In the genomic region with DNA sequence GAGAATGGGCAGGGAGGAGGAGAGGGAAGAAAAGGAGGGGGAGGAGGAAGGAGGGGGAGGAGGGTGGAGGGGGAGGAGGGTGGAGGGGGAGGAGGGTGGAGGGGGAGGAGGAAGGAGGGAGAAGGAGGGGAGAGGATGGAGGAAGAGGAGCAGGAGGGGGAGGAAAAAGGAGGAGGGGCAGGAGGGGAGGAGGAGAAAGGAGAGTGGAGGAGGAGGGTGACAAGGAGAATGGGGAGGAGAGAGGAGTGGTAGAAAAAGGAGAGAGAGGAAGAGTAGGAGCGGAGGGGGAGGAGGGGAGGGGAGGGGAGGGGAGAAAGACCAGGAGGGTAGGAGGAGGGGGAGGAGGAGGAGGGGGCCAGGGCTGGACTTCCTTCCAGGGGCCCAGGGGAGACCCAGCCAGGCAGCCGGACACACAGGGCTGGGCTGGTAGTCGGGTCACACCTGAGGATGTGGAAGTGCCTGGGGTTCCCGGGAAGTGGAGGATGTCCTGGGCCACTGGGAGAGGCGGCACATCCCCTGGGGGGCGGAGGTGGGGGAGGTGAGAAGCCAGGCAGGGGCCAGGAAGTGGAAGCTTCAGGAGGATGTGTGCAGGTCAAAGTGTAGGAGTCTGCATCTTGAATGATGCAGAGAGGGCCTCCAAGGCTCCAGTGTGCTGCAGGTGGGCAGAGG, we compare ENCODE assay signal across 1 cellular context.
TF ChIP-seq lines count a peak whose summit lies in the region.

No MANE protein-coding gene starts in this region.

TF ChIP-seq in IMR-90, 13 proteins besides CTCF, POLR2A, EP300 and RAD21 (continued from another document):
- TF ChIP-seq, protein P1, sequence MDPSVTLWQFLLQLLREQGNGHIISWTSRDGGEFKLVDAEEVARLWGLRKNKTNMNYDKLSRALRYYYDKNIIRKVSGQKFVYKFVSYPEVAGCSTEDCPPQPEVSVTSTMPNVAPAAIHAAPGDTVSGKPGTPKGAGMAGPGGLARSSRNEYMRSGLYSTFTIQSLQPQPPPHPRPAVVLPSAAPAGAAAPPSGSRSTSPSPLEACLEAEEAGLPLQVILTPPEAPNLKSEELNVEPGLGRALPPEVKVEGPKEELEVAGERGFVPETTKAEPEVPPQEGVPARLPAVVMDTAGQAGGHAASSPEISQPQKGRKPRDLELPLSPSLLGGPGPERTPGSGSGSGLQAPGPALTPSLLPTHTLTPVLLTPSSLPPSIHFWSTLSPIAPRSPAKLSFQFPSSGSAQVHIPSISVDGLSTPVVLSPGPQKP (IDR thresholded peaks at IDR 0.05; ENCODE audit: borderline replicate concordance, low read depth, low read length) = no peak
- TF ChIP-seq MAFK (IDR thresholded peaks at IDR 0.05; ENCODE audit: low read depth, low read length) = no peak
- TF ChIP-seq, protein P2, sequence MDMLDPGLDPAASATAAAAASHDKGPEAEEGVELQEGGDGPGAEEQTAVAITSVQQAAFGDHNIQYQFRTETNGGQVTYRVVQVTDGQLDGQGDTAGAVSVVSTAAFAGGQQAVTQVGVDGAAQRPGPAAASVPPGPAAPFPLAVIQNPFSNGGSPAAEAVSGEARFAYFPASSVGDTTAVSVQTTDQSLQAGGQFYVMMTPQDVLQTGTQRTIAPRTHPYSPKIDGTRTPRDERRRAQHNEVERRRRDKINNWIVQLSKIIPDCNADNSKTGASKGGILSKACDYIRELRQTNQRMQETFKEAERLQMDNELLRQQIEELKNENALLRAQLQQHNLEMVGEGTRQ (IDR thresholded peaks at IDR 0.05; ENCODE audit: low read depth, low read length) = no peak
- no peak for TF ChIP-seq CEBPB (IDR thresholded peaks at IDR 0.05; ENCODE audit: low read depth, low read length)
- TF ChIP-seq CHD1 (IDR thresholded peaks at IDR 0.05; ENCODE audit: low read depth, low read length) = no peak
